Comparison of ENCODE assay signal across 12 cellular contexts in the genomic region with DNA sequence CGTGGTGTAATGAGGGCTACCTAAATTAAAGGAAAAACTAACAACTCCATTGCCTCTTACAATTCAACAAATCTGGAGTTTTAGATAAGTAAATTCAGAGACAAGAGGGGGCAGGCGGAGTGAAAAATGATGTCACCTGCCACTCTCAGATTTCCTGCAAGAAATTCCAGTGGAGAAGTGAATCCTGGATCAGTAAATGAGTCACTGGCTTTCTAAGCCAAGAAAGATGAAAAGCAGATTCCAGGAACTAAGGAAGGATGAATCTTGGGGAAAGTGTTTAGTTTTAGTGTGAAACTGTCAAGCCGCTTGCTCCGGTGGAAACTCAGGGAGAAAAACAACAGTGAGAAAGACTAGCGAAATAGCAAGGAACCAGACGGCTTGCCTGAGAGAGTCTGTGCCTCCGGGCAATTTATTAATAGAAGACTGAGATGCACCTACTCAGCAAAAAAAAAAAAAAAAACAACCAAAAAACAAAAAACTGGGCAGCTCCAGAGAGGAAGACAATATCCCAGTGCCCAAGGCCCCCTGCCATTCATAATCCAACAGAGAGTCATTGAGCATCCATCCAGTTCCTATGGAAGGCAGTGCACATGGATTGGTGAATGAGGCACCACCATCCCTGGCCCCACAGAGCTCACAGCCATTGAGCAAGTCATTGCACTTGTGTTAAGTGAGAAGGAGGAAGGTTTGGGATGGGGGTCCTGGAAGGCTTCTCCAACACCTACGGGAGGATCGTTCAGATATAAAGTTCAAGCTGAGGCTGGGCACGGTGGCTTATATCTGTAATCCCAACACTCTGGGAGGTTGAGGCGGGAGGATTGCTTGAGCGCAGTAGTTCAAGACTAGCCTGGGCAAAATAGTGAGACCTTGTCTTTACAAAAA. TPM values are rescaled to one million over a fixed set of nuclear protein-coding genes. Genes with fewer than 3 reads are reported as not detected.
A peak's percentile ranks its signal among the peaks of the same experiment; 100 is the strongest.
DNase-seq lines count a peak whose midpoint lies in the region; ATAC-seq and TF ChIP-seq lines count a peak whose summit lies in the region.
"Had no signal": no experiment of that assay in that cellular context is flagged by ENCODE, and none has a peak within 500 bp of the region (broad histone marks: within the 10 kb centered on the region; RNA-seq: fewer than 3 reads in every experiment).

No MANE protein-coding gene starts in this region.

- H4K20me1 ChIP-seq in Karpas-422 (ENCODE audit: insufficient read depth, low read depth, low read length), result no peaks in the 10 kb centered on the region

- no peaks in the 10 kb centered on the region for H3K27me3 Mint-ChIP-seq in chondrocyte (ENCODE audit: low read depth)
- no peaks in the 10 kb centered on the region for H3K27me3 Mint-ChIP-seq in activated T-helper 17 cell treated with anti-CD3 and anti-CD28 coated beads, Interleukin-2, amount 50 U/mL, for 72 hours

- WGBS in mesodermal cell (ENCODE audit: insufficient coverage in 2 of 2), 2 experiments, result 89 to 96% methylated on average over 8 to 10 of the region's 12 CpGs

- H3K9me3 ChIP-seq in Karpas-422 (ENCODE audit: low read length) (no peaks in the 10 kb centered on the region), mesodermal cell (ENCODE audit: control insufficient read depth, low read length) (no peaks in the 10 kb centered on the region)

- no peak for ATAC-seq in activated T-helper 17 cell treated with anti-CD3 and anti-CD28 coated beads, Interleukin-2, amount 50 U/mL, for 72 hours (replicated peaks)
- ATAC-seq in HG02623 (IDR thresholded peaks at IDR 0.05; ENCODE audit: unreplicated experiment), result no peak

- no peaks in the 10 kb centered on the region for H3K9me3 Mint-ChIP-seq in chondrocyte (ENCODE audit: low read depth)
- H3K9me3 Mint-ChIP-seq in activated T-helper 17 cell treated with anti-CD3 and anti-CD28 coated beads, Interleukin-2, amount 50 U/mL, for 72 hours, result no peaks in the 10 kb centered on the region
- H3K9me3 Mint-ChIP-seq: CD4-positive, CD25-positive, alpha-beta regulatory T cell had no signal

- no peak overlapping the region for H3K4me3 ChIP-seq in AG09309 (ENCODE audit: control insufficient read depth, low read depth, low read length)
- peak overlapping the region; percentile 55 for H3K4me3 ChIP-seq in Karpas-422 (ENCODE audit: low read length)
- no peak overlapping the region for H3K4me3 ChIP-seq in mesodermal cell (ENCODE audit: extremely low read depth, insufficient read depth, low read length, poor library complexity, severe bottlenecking)

- H3K79me2 ChIP-seq in Karpas-422 (ENCODE audit: low read length), result no peaks in the 10 kb centered on the region

- no peaks in the 10 kb centered on the region for H3K9me2 ChIP-seq in Karpas-422 (replicated peaks; ENCODE audit: insufficient read depth, low read length)

- no peaks in the 10 kb centered on the region for H3K27me3 ChIP-seq in Karpas-422 (ENCODE audit: low read length)

- peak overlapping the region; percentile 87 for H3K4me2 ChIP-seq in Karpas-422 (ENCODE audit: low read depth, low read length, poor library complexity, severe bottlenecking)

- peak overlapping the region; percentile 67 for H3K27ac Mint-ChIP-seq in chondrocyte (ENCODE audit: unreplicated experiment)
- no peak overlapping the region for H3K27ac Mint-ChIP-seq in activated T-helper 17 cell treated with anti-CD3 and anti-CD28 coated beads, Interleukin-2, amount 50 U/mL, for 72 hours
- H3K27ac Mint-ChIP-seq: CD4-positive, CD25-positive, alpha-beta regulatory T cell had no signal

- peaks cover 66% of the 10 kb centered on the region for H3K4me1 ChIP-seq in Karpas-422 (ENCODE audit: low read length)
- H3K4me1 ChIP-seq in mesodermal cell (ENCODE audit: control insufficient read depth, insufficient read depth, low read length, poor library complexity, severe bottlenecking), result peaks cover 9% of the 10 kb centered on the region

- no peak overlapping the region; the same call in none of the 2 replicates for H3K9ac ChIP-seq in Karpas-422 (ENCODE audit: low read length)

- H3K4me3 Mint-ChIP-seq in chondrocyte (ENCODE audit: unreplicated experiment), result peak overlapping the region; percentile 3
- H3K4me3 Mint-ChIP-seq in activated T-helper 17 cell treated with anti-CD3 and anti-CD28 coated beads, Interleukin-2, amount 50 U/mL, for 72 hours, result no peak overlapping the region

- TF ChIP-seq CTCF in AG09309 (IDR thresholded peaks at IDR 0.05; ENCODE audit: control insufficient read depth, insufficient read depth, low read depth, low read length, missing control alignments), result no peak
- no peak for TF ChIP-seq CTCF in chondrocyte (IDR thresholded peaks at IDR 0.05)

- H3K4me1 Mint-ChIP-seq in chondrocyte (ENCODE audit: low read depth), result peaks cover 26% of the 10 kb centered on the region
- peaks cover 9% of the 10 kb centered on the region for H3K4me1 Mint-ChIP-seq in activated T-helper 17 cell treated with anti-CD3 and anti-CD28 coated beads, Interleukin-2, amount 50 U/mL, for 72 hours

- H3K27ac ChIP-seq in Karpas-422 (ENCODE audit: low read length) (peak overlapping the region; percentile 93), mesodermal cell (ENCODE audit: low read depth, low read length, severe bottlenecking) (peak overlapping the region; percentile 38)

- H3K36me3 ChIP-seq in Karpas-422 (ENCODE audit: insufficient read depth, low read length) (no peaks in the 10 kb centered on the region), mesodermal cell (ENCODE audit: control insufficient read depth, insufficient read depth, low read length) (no peaks in the 10 kb centered on the region)

- peak; percentile 21 for DNase-seq in AG09309 (ENCODE audit: low read depth)
- no peak for DNase-seq in Karpas-422
- DNase-seq in chondrocyte (ENCODE audit: low spot score), result no peak
- DNase-seq in occipital lobe (lab: John Stamatoyannopoulos, UW), result no peak
- no peak for DNase-seq in cerebellar cortex (ENCODE audit: low spot score)
- DNase-seq: activated CD4-positive, alpha-beta T cell treated with anti-CD3 and anti-CD28 coated beads for 48 hours; activated effector memory CD4-positive, alpha-beta T cell treated with anti-CD3 and anti-CD28 coated beads, Interleukin-2, amount 50 U/mL, for 16 hours; CD4-positive, CD25-positive, alpha-beta regulatory T cell; nucleus accumbens had no signal

- 0 out of 2 replicates have a peak overlapping the region, but pooled peaks have one; percentile 10 for H2AFZ ChIP-seq in Karpas-422 (ENCODE audit: low read length)

- H3K36me3 Mint-ChIP-seq in chondrocyte (ENCODE audit: low read depth), result no peaks in the 10 kb centered on the region
- H3K36me3 Mint-ChIP-seq in activated T-helper 17 cell treated with anti-CD3 and anti-CD28 coated beads, Interleukin-2, amount 50 U/mL, for 72 hours (ENCODE audit: low read depth), result no peaks in the 10 kb centered on the region
- H3K36me3 Mint-ChIP-seq: CD4-positive, CD25-positive, alpha-beta regulatory T cell had no signal

RNA-seq across cellular contexts. Expression of a gene that starts 12.1 kb away (rescaled TPM):
- 1.3 and 2.9 TPM in 2 replicates for total RNA-seq in Karpas-422 (2014; rRNA removed; shearing (Covaris generic); ENCODE audit: low replicate concordance)
- total RNA-seq in chondrocyte, result 52.0 to 99.1 TPM (median 97.6 TPM) in 3 replicates
- 63.3 TPM for polyA plus RNA-seq in mesodermal cell (2013, experiment 1 of 2)
- 57.3 TPM for polyA plus RNA-seq in mesodermal cell (2013, experiment 2 of 2)
- 10 to 100 TPM; 30.4 to 57.0 TPM for total RNA-seq in activated T-helper 17 cell treated with anti-CD3 and anti-CD28 coated beads, Interleukin-2, amount 50 U/mL, for 72 hours
- 26.2 TPM for total RNA-seq in occipital lobe

RNA-seq across cellular contexts. Expression of a gene that starts 33.2 kb away (rescaled TPM):
- total RNA-seq in Karpas-422 (2014; rRNA removed; shearing (Covaris generic); ENCODE audit: low replicate concordance), result not detected in 2 replicates
- total RNA-seq in chondrocyte (not detected in 3 replicates), occipital lobe (not detected)
- polyA plus RNA-seq in mesodermal cell (2013, experiment 1 of 2), result not detected
- not detected for polyA plus RNA-seq in mesodermal cell (2013, experiment 2 of 2)
- total RNA-seq in activated T-helper 17 cell treated with anti-CD3 and anti-CD28 coated beads, Interleukin-2, amount 50 U/mL, for 72 hours, result not detected
- total RNA-seq: CD4-positive, CD25-positive, alpha-beta regulatory T cell had no signal
- polyA plus RNA-seq: CD4-positive, CD25-positive, alpha-beta regulatory T cell had no signal

RNA-seq across cellular contexts. Expression of a gene that starts 35.6 kb away (rescaled TPM):
- 63.8 and 83.4 TPM in 2 replicates for total RNA-seq in Karpas-422 (2014; rRNA removed; shearing (Covaris generic); ENCODE audit: low replicate concordance)
- total RNA-seq in chondrocyte (83.8 to 89.8 TPM (median 85.5 TPM) in 3 replicates), occipital lobe (63.0 TPM)
- 64.5 TPM for polyA plus RNA-seq in mesodermal cell (2013, experiment 1 of 2)
- 59.7 TPM for polyA plus RNA-seq in mesodermal cell (2013, experiment 2 of 2)
- total RNA-seq in activated T-helper 17 cell treated with anti-CD3 and anti-CD28 coated beads, Interleukin-2, amount 50 U/mL, for 72 hours, result 10 to 100 TPM; 20.6 to 42.1 TPM

RNA-seq across cellular contexts. Expression of a gene that starts 45.8 kb away (rescaled TPM):
- total RNA-seq in Karpas-422 (2014; rRNA removed; shearing (Covaris generic); ENCODE audit: low replicate concordance), result 29.5 and 36.0 TPM in 2 replicates
- total RNA-seq in chondrocyte (31.2 to 34.2 TPM (median 32.3 TPM) in 3 replicates), occipital lobe (54.0 TPM)
- polyA plus RNA-seq in mesodermal cell (2013, experiment 1 of 2), result 41.5 TPM
- 40.7 TPM for polyA plus RNA-seq in mesodermal cell (2013, experiment 2 of 2)
- total RNA-seq in activated T-helper 17 cell treated with anti-CD3 and anti-CD28 coated beads, Interleukin-2, amount 50 U/mL, for 72 hours, result 10 to 100 TPM; 41.2 to 49.4 TPM
